Comparison of ENCODE assay signal across 8 cellular contexts in genomic region chr9:91191443-91192378, GRCh38.
DNase-seq lines count a peak whose midpoint lies in the region; ATAC-seq and TF ChIP-seq lines count a peak whose summit lies in the region.

No MANE protein-coding gene starts in this region.

- peak overlapping the region; percentile 99 for H3K27ac Mint-ChIP-seq in stimulated activated naive CD8-positive, alpha-beta T cell treated with anti-CD3 and anti-CD28 coated beads, Interleukin-15, Interleukin-2, amounts not matched to agents 100 ng/mL and 50 ng/mL, for 24 hours
- no peak overlapping the region for H3K27ac Mint-ChIP-seq in endodermal cell

- no peak overlapping the region for H3K9ac ChIP-seq in endodermal cell (ENCODE audit: extremely low read depth, low read length, poor library complexity, severe bottlenecking)

- peaks cover 35% of the 10 kb centered on the region for H3K4me1 ChIP-seq in mesodermal cell (ENCODE audit: control insufficient read depth, insufficient read depth, low read length, poor library complexity, severe bottlenecking)
- peaks cover 2% of the 10 kb centered on the region for H3K4me1 ChIP-seq in endodermal cell (ENCODE audit: control insufficient read depth, insufficient read depth, low read length)

- H3K4me3 Mint-ChIP-seq in stimulated activated naive CD8-positive, alpha-beta T cell treated with anti-CD3 and anti-CD28 coated beads, Interleukin-15, Interleukin-2, amounts not matched to agents 100 ng/mL and 50 ng/mL, for 24 hours, result peak overlapping the region; percentile 69
- no peak overlapping the region for H3K4me3 Mint-ChIP-seq in endodermal cell

- no peak overlapping the region; the same call in 1 of the 2 replicates for H3K4me3 ChIP-seq in WERI-Rb-1 (ENCODE audit: low read depth, low read length)
- no peak overlapping the region for H3K4me3 ChIP-seq in mesodermal cell (ENCODE audit: extremely low read depth, insufficient read depth, low read length, poor library complexity, severe bottlenecking)
- H3K4me3 ChIP-seq in endodermal cell (ENCODE audit: low read length), result no peak overlapping the region

- no peaks in the 10 kb centered on the region for H3K27me3 Mint-ChIP-seq in stimulated activated naive CD8-positive, alpha-beta T cell treated with anti-CD3 and anti-CD28 coated beads, Interleukin-15, Interleukin-2, amounts not matched to agents 100 ng/mL and 50 ng/mL, for 24 hours
- H3K27me3 Mint-ChIP-seq in endodermal cell (ENCODE audit: insufficient read depth), result peaks cover 52% of the 10 kb centered on the region

- peaks cover 18% of the 10 kb centered on the region for H3K9me3 Mint-ChIP-seq in stimulated activated naive CD8-positive, alpha-beta T cell treated with anti-CD3 and anti-CD28 coated beads, Interleukin-15, Interleukin-2, amounts not matched to agents 100 ng/mL and 50 ng/mL, for 24 hours
- peaks cover 9% of the 10 kb centered on the region for H3K9me3 Mint-ChIP-seq in endodermal cell

- H3K4me1 Mint-ChIP-seq in stimulated activated naive CD8-positive, alpha-beta T cell treated with anti-CD3 and anti-CD28 coated beads, Interleukin-15, Interleukin-2, amounts not matched to agents 100 ng/mL and 50 ng/mL, for 24 hours (ENCODE audit: low read depth), result peaks cover 75% of the 10 kb centered on the region
- H3K4me1 Mint-ChIP-seq in endodermal cell, result peaks cover 9% of the 10 kb centered on the region

- 87 to 95% methylated on average over 12 to 14 of the region's 18 CpGs for WGBS in mesodermal cell (ENCODE audit: insufficient coverage in 2 of 2), 2 experiments
- 93 to 94% methylated on average over 14 to 18 of the region's 18 CpGs for WGBS in endodermal cell (ENCODE audit: insufficient coverage in 1 of 2, insufficient read length in 1 of 2), 2 experiments

- TF ChIP-seq CTCF in WERI-Rb-1 (IDR thresholded peaks at IDR 0.05; ENCODE audit: low read depth, low read length) (no peak), endodermal cell (conservative IDR thresholded peaks at IDR 0.05) (no peak)

- no peak for ATAC-seq in stimulated activated naive CD8-positive, alpha-beta T cell treated with anti-CD3 and anti-CD28 coated beads, Interleukin-15, Interleukin-2, amounts not matched to agents 100 U/mL and 50 U/mL, for 24 hours
- ATAC-seq in GM19328 (IDR thresholded peaks at IDR 0.05; ENCODE audit: unreplicated experiment) (no peak), GM21381 (IDR thresholded peaks at IDR 0.05; ENCODE audit: unreplicated experiment) (no peak)

- H3K27me3 ChIP-seq in WERI-Rb-1 (ENCODE audit: insufficient read depth, low read depth, severe bottlenecking) (no peaks in the 10 kb centered on the region), endodermal cell (ENCODE audit: control insufficient read depth, insufficient read depth, low read length, poor library complexity, severe bottlenecking) (peaks cover 17% of the 10 kb centered on the region)

- no peaks in the 10 kb centered on the region for H3K36me3 ChIP-seq in WERI-Rb-1
- no peaks in the 10 kb centered on the region for H3K36me3 ChIP-seq in mesodermal cell (ENCODE audit: control insufficient read depth, insufficient read depth, low read length)
- H3K36me3 ChIP-seq in endodermal cell (ENCODE audit: control insufficient read depth, insufficient read depth, low read length), result no peaks in the 10 kb centered on the region

- no peak for DNase-seq in stimulated activated naive CD8-positive, alpha-beta T cell treated with anti-CD3 and anti-CD28 coated beads, Interleukin-15, Interleukin-2, amounts not matched to agents 100 U/mL and 50 U/mL, for 24 hours
- DNase-seq in WERI-Rb-1 (peak; percentile 57), endodermal cell (no peak)
- no peak for DNase-seq in stimulated activated CD4-positive, alpha-beta T cell treated with anti-CD3 and anti-CD28 coated beads, Interleukin-2, amount 100 ng/mL, for 48 hours

- peak overlapping the region; percentile 80; the same call in 1 of the 2 replicates for H3K27ac ChIP-seq in WERI-Rb-1
- peak overlapping the region; percentile 100 for H3K27ac ChIP-seq in mesodermal cell (ENCODE audit: low read depth, low read length, severe bottlenecking)
- H3K27ac ChIP-seq in endodermal cell (ENCODE audit: low read depth, low read length), result no peak overlapping the region

- H3K9me3 ChIP-seq in WERI-Rb-1 (ENCODE audit: severe bottlenecking), result no peaks in the 10 kb centered on the region
- H3K9me3 ChIP-seq in mesodermal cell (ENCODE audit: control insufficient read depth, low read length), result no peaks in the 10 kb centered on the region
- no peaks in the 10 kb centered on the region for H3K9me3 ChIP-seq in endodermal cell (ENCODE audit: control insufficient read depth, low read length)

- peaks cover 27% of the 10 kb centered on the region for H3K36me3 Mint-ChIP-seq in stimulated activated naive CD8-positive, alpha-beta T cell treated with anti-CD3 and anti-CD28 coated beads, Interleukin-15, Interleukin-2, amounts not matched to agents 100 ng/mL and 50 ng/mL, for 24 hours (ENCODE audit: low read depth)
- H3K36me3 Mint-ChIP-seq in endodermal cell (ENCODE audit: low read depth), result no peaks in the 10 kb centered on the region
